In the genomic region with DNA sequence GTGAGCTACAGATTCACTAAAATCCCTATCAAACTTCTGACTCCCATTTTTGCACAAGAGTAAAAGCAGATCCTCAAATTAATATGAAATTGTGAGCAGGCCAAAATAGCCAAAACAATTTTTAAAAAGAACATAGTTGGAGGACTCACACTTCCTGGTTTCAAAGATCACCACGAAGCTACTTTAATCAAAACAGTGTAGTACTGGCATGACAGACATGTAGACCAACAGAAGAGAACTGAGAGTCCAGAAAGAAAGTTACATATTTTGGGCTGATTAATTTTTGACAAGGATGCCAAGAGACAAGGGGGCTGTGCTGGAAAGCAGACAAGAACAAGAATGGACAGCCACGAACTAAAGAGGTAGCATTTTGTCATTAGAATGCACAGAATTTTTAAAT, we compare ENCODE assay signal across 9 cellular contexts.
A peak's percentile ranks its signal among the peaks of the same experiment; 100 is the strongest.
DNase-seq lines count a peak whose midpoint lies in the region; ATAC-seq and TF ChIP-seq lines count a peak whose summit lies in the region.
"Had no signal": no experiment of that assay in that cellular context is flagged by ENCODE, and none has a peak within 500 bp of the region (broad histone marks: within the 10 kb centered on the region; RNA-seq: fewer than 3 reads in every experiment).

No MANE protein-coding gene starts in this region.

- DNase-seq in coronary artery (ENCODE audit: low spot score) (no peak), hypothalamus (lab: John Stamatoyannopoulos, UW) (no peak), GM20000 (ENCODE audit: low spot score) (no peak), KBM-7 (no peak), EL (no peak)
- DNase-seq in stimulated activated naive B cell treated with anti-CD40 and anti-IgM and Interleukin-4, amounts not matched to agents 10 μg/mL and 1 μg/mL and 100 μg/mL, for 72 hours: no peak

- peaks cover 45 to 66% of the 10 kb centered on the region in 2 donors for H3K4me1 Mint-ChIP-seq in stimulated activated naive B cell treated with anti-CD40 and anti-IgM and Interleukin-4, amounts not matched to agents 10 μg/mL and 1 μg/mL and 100 μg/mL, for 72 hours

- TF ChIP-seq CTCF in coronary artery (IDR thresholded peaks at IDR 0.05) (no peak), GM20000 (IDR thresholded peaks at IDR 0.05; ENCODE audit: extremely low read depth, missing control alignments) (no peak)

- peaks cover 0 to 1% of the 10 kb centered on the region in 2 donors for H3K9me3 Mint-ChIP-seq in stimulated activated naive B cell treated with anti-CD40 and anti-IgM and Interleukin-4, amounts not matched to agents 10 μg/mL and 1 μg/mL and 100 μg/mL, for 72 hours

- H3K27ac ChIP-seq in coronary artery: peak overlapping the region; percentile 56 to 69
- H3K27ac ChIP-seq: neutrophil had no signal

- in situ Hi-C loops in KBM-7 (cut with MboI; ENCODE audit: low pct_unique_long_range_greater_than_20kb, low sequenced_read_pairs): no loop called here

- peak; percentile 72 for ATAC-seq in GM19395 (IDR thresholded peaks at IDR 0.05; ENCODE audit: unreplicated experiment)
- ATAC-seq in HG03064 (IDR thresholded peaks at IDR 0.05; ENCODE audit: low read depth, unreplicated experiment): peak; percentile 52
- ATAC-seq in stimulated activated naive B cell treated with anti-CD40 and anti-IgM and Interleukin-4, amounts not matched to agents 10 μg/mL and 1 μg/mL and 100 μg/mL, for 72 hours (replicated peaks): peak; percentile 64 to 72

- no peak overlapping the region for H3K4me3 ChIP-seq in coronary artery

- H3K4me3 Mint-ChIP-seq in stimulated activated naive B cell treated with anti-CD40 and anti-IgM and Interleukin-4, amounts not matched to agents 10 μg/mL and 1 μg/mL and 100 μg/mL, for 72 hours: peak overlapping the region; percentile 39 to 46

- H3K36me3 Mint-ChIP-seq in stimulated activated naive B cell treated with anti-CD40 and anti-IgM and Interleukin-4, amounts not matched to agents 10 μg/mL and 1 μg/mL and 100 μg/mL, for 72 hours: peaks cover 0 to 3% of the 10 kb centered on the region in 2 donors

- H3K27me3 Mint-ChIP-seq in stimulated activated naive B cell treated with anti-CD40 and anti-IgM and Interleukin-4, amounts not matched to agents 10 μg/mL and 1 μg/mL and 100 μg/mL, for 72 hours: no peaks in the 10 kb centered on the region

- H3K27ac Mint-ChIP-seq in stimulated activated naive B cell treated with anti-CD40 and anti-IgM and Interleukin-4, amounts not matched to agents 10 μg/mL and 1 μg/mL and 100 μg/mL, for 72 hours: peak overlapping the region; percentile 84
